In the genomic region with DNA sequence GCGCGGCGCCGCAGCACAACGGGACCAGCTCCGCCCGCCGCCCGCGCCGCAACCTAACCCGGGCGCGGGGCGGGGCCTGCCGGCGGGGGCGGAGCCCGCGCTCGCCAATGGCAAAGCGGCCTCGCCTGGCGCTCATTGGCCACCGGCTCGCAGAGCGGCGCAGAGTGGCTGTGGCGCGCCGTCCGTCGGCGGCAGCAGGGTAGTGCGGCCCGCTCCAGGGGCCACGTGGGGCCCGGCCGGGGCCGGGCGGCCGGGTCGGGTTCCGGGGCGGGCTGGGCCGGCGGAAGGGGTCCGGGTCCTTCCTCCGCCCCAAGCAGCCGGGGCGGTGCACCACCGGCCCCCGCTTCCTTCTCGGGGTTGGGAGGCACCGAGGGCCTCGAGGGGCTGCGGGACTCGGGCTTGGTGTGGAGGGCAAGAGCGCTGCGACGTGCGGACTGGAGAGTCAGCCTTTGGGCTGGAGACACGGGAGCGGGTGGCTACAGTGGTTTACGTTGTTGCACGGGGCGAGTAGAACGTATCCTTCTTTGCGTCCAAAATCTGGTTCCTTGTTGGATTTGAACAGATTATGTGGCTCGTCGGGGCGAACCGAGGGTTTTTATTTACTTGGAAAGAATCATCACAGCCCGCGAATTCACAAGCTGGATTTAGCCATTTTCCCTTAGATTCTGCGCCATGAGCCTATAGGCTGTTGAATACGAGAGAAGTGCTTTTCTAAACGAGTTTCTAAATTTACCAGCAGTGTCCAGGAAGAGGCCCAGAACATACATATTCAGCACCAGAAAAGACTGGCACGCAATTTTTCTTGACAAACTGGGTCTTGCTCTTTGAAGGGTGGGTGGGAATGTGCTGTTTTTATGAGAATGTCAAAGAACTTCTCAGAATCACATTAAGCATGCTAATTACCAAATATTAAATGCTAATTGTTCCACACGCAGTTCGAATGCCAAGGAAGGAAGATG, we compare ENCODE assay signal across 1 cellular context.
A peak's percentile ranks its signal among the peaks of the same experiment; 100 is the strongest.
TF ChIP-seq lines count a peak whose summit lies in the region.

TSS of gene SRM (minus strand) at position 29 of the 959 bp plus-strand sequence. CDS start 75 bp downstream, outside the sequence.

TF ChIP-seq in K562, 482 proteins besides CTCF, POLR2A, EP300 and RAD21 (continued from another document and continues in another):
- TF ChIP-seq L3MBTL2 (IDR thresholded peaks at IDR 0.05): peak; percentile 85
- peak; percentile 84 for TF ChIP-seq TBP (optimal IDR thresholded peaks at IDR 0.05; ENCODE audit: low read depth, low read length)
- no peak for TF ChIP-seq CBX2 (IDR thresholded peaks at IDR 0.05; ENCODE audit: insufficient read depth, low read length, poor library complexity, severe bottlenecking)
- TF ChIP-seq ZBTB8A (IDR thresholded peaks at IDR 0.05; ENCODE audit: partially characterized antibody): no peak
- peak; percentile 74 for TF ChIP-seq RBBP5 (IDR thresholded peaks at IDR 0.05; ENCODE audit: borderline replicate concordance, insufficient read depth, low read length, poor library complexity, severe bottlenecking)
- no peak for TF ChIP-seq ZNF175 (CRISPR knock-in tag; IDR thresholded peaks at IDR 0.05; ENCODE audit: low read depth)
- TF ChIP-seq GABPA (tag; conservative IDR thresholded peaks at IDR 0.05; ENCODE audit: low read depth): peak; percentile 86
- TF ChIP-seq GABPB2 (CRISPR knock-in tag; conservative IDR thresholded peaks at IDR 0.05): no peak
- TF ChIP-seq ZNF280A (IDR thresholded peaks at IDR 0.05; ENCODE audit: low read depth, partially characterized antibody): no peak
- no peak; the same call in 1 of the 2 replicates for TF ChIP-seq E2F3 (CRISPR knock-in tag; IDR thresholded peaks at IDR 0.05)
- no peak for TF ChIP-seq ZNF224 (CRISPR knock-in tag; IDR thresholded peaks at IDR 0.05)
- no peak for TF ChIP-seq ZNF41 (CRISPR knock-in tag; conservative IDR thresholded peaks at IDR 0.05)
- no peak for TF ChIP-seq ZNF174 (CRISPR knock-in tag; IDR thresholded peaks at IDR 0.05)
- peak; percentile 15; the same call in 1 of the 2 replicates for TF ChIP-seq HDAC2 (IDR thresholded peaks at IDR 0.05)
- TF ChIP-seq ZNF589 (CRISPR knock-in tag; IDR thresholded peaks at IDR 0.05; ENCODE audit: low read depth): no peak
- no peak for TF ChIP-seq DACH1 (IDR thresholded peaks at IDR 0.05; ENCODE audit: partially characterized antibody)
- TF ChIP-seq ZBED1 (IDR thresholded peaks at IDR 0.05): no peak
- TF ChIP-seq, protein P1, sequence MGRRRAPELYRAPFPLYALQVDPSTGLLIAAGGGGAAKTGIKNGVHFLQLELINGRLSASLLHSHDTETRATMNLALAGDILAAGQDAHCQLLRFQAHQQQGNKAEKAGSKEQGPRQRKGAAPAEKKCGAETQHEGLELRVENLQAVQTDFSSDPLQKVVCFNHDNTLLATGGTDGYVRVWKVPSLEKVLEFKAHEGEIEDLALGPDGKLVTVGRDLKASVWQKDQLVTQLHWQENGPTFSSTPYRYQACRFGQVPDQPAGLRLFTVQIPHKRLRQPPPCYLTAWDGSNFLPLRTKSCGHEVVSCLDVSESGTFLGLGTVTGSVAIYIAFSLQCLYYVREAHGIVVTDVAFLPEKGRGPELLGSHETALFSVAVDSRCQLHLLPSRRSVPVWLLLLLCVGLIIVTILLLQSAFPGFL (CRISPR knock-in tag; IDR thresholded peaks at IDR 0.05): no peak
- no peak for TF ChIP-seq KDM4B (IDR thresholded peaks at IDR 0.05; ENCODE audit: borderline replicate concordance in 2 of 2, low read depth in 1 of 2)
- no peak for TF ChIP-seq THRAP3 (IDR thresholded peaks at IDR 0.05; ENCODE audit: borderline replicate concordance)
- peak; percentile 92 for TF ChIP-seq RB1 (IDR thresholded peaks at IDR 0.05; ENCODE audit: low read depth)
- TF ChIP-seq SIN3B (IDR thresholded peaks at IDR 0.05; ENCODE audit: low read depth): peak; percentile 84
- no peak for TF ChIP-seq PRDM10 (IDR thresholded peaks at IDR 0.05; ENCODE audit: partially characterized antibody)
- TF ChIP-seq ZNF830 (CRISPR knock-in tag; IDR thresholded peaks at IDR 0.05): no peak
- TF ChIP-seq ZNF23 (CRISPR knock-in tag; IDR thresholded peaks at IDR 0.05): no peak
- no peak for TF ChIP-seq XRCC5 (IDR thresholded peaks at IDR 0.05; ENCODE audit: low read depth, low read length)
- no peak for TF ChIP-seq NELFE (IDR thresholded peaks at IDR 0.05; ENCODE audit: insufficient read depth, insufficient read length)
- peak; percentile 12; the same call in 1 of the 2 replicates for TF ChIP-seq ESRRA (IDR thresholded peaks at IDR 0.05; ENCODE audit: borderline replicate concordance, low read depth)
- no peak for TF ChIP-seq MYBL2 (IDR thresholded peaks at IDR 0.05; ENCODE audit: low read depth)
- TF ChIP-seq MYBL2 (CRISPR knock-in tag; IDR thresholded peaks at IDR 0.05; ENCODE audit: borderline replicate concordance): no peak
- TF ChIP-seq, protein P2, sequence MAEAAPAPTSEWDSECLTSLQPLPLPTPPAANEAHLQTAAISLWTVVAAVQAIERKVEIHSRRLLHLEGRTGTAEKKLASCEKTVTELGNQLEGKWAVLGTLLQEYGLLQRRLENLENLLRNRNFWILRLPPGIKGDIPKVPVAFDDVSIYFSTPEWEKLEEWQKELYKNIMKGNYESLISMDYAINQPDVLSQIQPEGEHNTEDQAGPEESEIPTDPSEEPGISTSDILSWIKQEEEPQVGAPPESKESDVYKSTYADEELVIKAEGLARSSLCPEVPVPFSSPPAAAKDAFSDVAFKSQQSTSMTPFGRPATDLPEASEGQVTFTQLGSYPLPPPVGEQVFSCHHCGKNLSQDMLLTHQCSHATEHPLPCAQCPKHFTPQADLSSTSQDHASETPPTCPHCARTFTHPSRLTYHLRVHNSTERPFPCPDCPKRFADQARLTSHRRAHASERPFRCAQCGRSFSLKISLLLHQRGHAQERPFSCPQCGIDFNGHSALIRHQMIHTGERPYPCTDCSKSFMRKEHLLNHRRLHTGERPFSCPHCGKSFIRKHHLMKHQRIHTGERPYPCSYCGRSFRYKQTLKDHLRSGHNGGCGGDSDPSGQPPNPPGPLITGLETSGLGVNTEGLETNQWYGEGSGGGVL (CRISPR knock-in tag; IDR thresholded peaks at IDR 0.05): no peak
- no peak for TF ChIP-seq ZNF232 (CRISPR knock-in tag; IDR thresholded peaks at IDR 0.05)
- TF ChIP-seq ZNF778 (CRISPR knock-in tag; IDR thresholded peaks at IDR 0.05): no peak
- no peak for TF ChIP-seq KAT8 (IDR thresholded peaks at IDR 0.05; ENCODE audit: low read depth)
- no peak for TF ChIP-seq LEF1 (IDR thresholded peaks at IDR 0.05)
- no peak for TF ChIP-seq ZNF436 (CRISPR knock-in tag; IDR thresholded peaks at IDR 0.05)
- 0 out of 2 replicates have a peak, but pooled peaks have one; percentile 26 for TF ChIP-seq ZNF24 (IDR thresholded peaks at IDR 0.05)
- TF ChIP-seq DEAF1 (CRISPR knock-in tag; IDR thresholded peaks at IDR 0.05): no peak
- no peak for TF ChIP-seq U2AF1 (optimal IDR thresholded peaks at IDR 0.05; ENCODE audit: low read depth, low read length)
- TF ChIP-seq KLF10 (CRISPR knock-in tag; IDR thresholded peaks at IDR 0.05): no peak
- TF ChIP-seq, protein P3, sequence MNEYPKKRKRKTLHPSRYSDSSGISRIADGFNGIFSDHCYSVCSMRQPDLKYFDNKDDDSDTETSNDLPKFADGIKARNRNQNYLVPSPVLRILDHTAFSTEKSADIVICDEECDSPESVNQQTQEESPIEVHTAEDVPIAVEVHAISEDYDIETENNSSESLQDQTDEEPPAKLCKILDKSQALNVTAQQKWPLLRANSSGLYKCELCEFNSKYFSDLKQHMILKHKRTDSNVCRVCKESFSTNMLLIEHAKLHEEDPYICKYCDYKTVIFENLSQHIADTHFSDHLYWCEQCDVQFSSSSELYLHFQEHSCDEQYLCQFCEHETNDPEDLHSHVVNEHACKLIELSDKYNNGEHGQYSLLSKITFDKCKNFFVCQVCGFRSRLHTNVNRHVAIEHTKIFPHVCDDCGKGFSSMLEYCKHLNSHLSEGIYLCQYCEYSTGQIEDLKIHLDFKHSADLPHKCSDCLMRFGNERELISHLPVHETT (CRISPR knock-in tag; conservative IDR thresholded peaks at IDR 0.05 in 1 of 2, IDR thresholded peaks at IDR 0.05 in 1 of 2): peak in 1 of 2 experiments; percentile 89; a peak in 2 of 4 replicates
- TF ChIP-seq ZFPM2 (CRISPR knock-in tag; IDR thresholded peaks at IDR 0.05): no peak
- peak; percentile 72; the same call in 1 of the 2 replicates for TF ChIP-seq CTBP1 (IDR thresholded peaks at IDR 0.05; ENCODE audit: borderline replicate concordance)
- no peak for TF ChIP-seq ATF1 (CRISPR knock-in tag; IDR thresholded peaks at IDR 0.05)
- TF ChIP-seq ATF1 (tag; IDR thresholded peaks at IDR 0.05): peak; percentile 77
- no peak for TF ChIP-seq ELF2 (CRISPR knock-in tag; IDR thresholded peaks at IDR 0.05)
- no peak for TF ChIP-seq ELF4 (CRISPR knock-in tag; IDR thresholded peaks at IDR 0.05)
- no peak for TF ChIP-seq CBX1 (IDR thresholded peaks at IDR 0.05; ENCODE audit: low read depth)
- TF ChIP-seq SMC3 (conservative IDR thresholded peaks at IDR 0.05; ENCODE audit: insufficient read depth, low read depth, low read length): 0 out of 2 replicates have a peak, but pooled peaks have one; percentile 7
- TF ChIP-seq HMGXB4 (CRISPR knock-in tag; IDR thresholded peaks at IDR 0.05): no peak
- TF ChIP-seq MXI1 (IDR thresholded peaks at IDR 0.05; ENCODE audit: low read depth, low read length): peak; percentile 85
- no peak for TF ChIP-seq ZNF79 (CRISPR knock-in tag; IDR thresholded peaks at IDR 0.05; ENCODE audit: low read depth)
- TF ChIP-seq RBM34 (IDR thresholded peaks at IDR 0.05; ENCODE audit: borderline replicate concordance, insufficient read depth, low read length): no peak
- no peak for TF ChIP-seq PTRF (tag; IDR thresholded peaks at IDR 0.05)
- no peak for TF ChIP-seq LARP7 (IDR thresholded peaks at IDR 0.05)
- no peak for TF ChIP-seq XRCC3 (IDR thresholded peaks at IDR 0.05)
- 0 out of 2 replicates have a peak, but pooled peaks have one; percentile 25 for TF ChIP-seq ETV1 (tag; conservative IDR thresholded peaks at IDR 0.05; ENCODE audit: low read depth)
- TF ChIP-seq NFE2L1 (tag; IDR thresholded peaks at IDR 0.05; ENCODE audit: borderline replicate concordance, low read depth): no peak
- no peak for TF ChIP-seq SREBF2 (CRISPR knock-in tag; IDR thresholded peaks at IDR 0.05)
